1 cellular context compared by ENCODE assay signal in genomic region chr10:43105119-43105792, GRCh38.
A peak's percentile ranks its signal among the peaks of the same experiment; 100 is the strongest.
TF ChIP-seq lines count a peak whose summit lies in the region.

No MANE protein-coding gene starts in this region.

TF ChIP-seq in GM12878, 131 proteins besides CTCF, POLR2A, EP300 and RAD21 (continued from another document):
- no peak for TF ChIP-seq CEBPZ (IDR thresholded peaks at IDR 0.05; ENCODE audit: low read depth, low read length)
- TF ChIP-seq E2F4 (IDR thresholded peaks at IDR 0.05; ENCODE audit: low read depth, low read length): no peak
- no peak for TF ChIP-seq ZBED1 (IDR thresholded peaks at IDR 0.05; ENCODE audit: borderline replicate concordance)
- no peak for TF ChIP-seq RAD51 (IDR thresholded peaks at IDR 0.05)
- no peak for TF ChIP-seq CHD1 (IDR thresholded peaks at IDR 0.05; ENCODE audit: low read depth, low read length)
- TF ChIP-seq MTA3 (IDR thresholded peaks at IDR 0.05; ENCODE audit: borderline replicate concordance, low read length): no peak
- TF ChIP-seq ZNF622 (IDR thresholded peaks at IDR 0.05): no peak
- TF ChIP-seq PAX8 (IDR thresholded peaks at IDR 0.05): no peak
- TF ChIP-seq ZNF24 (IDR thresholded peaks at IDR 0.05): no peak
- no peak for TF ChIP-seq RFX5 (IDR thresholded peaks at IDR 0.05; ENCODE audit: low read depth, low read length)
- no peak for TF ChIP-seq CBFB (IDR thresholded peaks at IDR 0.05; ENCODE audit: low read depth)
- no peak for TF ChIP-seq CREB1 (IDR thresholded peaks at IDR 0.05; ENCODE audit: low read depth)
- TF ChIP-seq EED (IDR thresholded peaks at IDR 0.05; ENCODE audit: low read depth): no peak
- TF ChIP-seq YBX1 (IDR thresholded peaks at IDR 0.05): no peak
- TF ChIP-seq BCLAF1 (IDR thresholded peaks at IDR 0.05): no peak
- TF ChIP-seq TARDBP (IDR thresholded peaks at IDR 0.05; ENCODE audit: borderline replicate concordance): no peak
- no peak for TF ChIP-seq CREM (IDR thresholded peaks at IDR 0.05; ENCODE audit: low read depth)
- TF ChIP-seq ZNF217 (IDR thresholded peaks at IDR 0.05): no peak
- no peak for TF ChIP-seq E2F8 (IDR thresholded peaks at IDR 0.05; ENCODE audit: low read depth, partially characterized antibody)
- TF ChIP-seq DPF2 (IDR thresholded peaks at IDR 0.05): 0 out of 2 replicates have a peak, but pooled peaks have one; percentile 35
- no peak for TF ChIP-seq PRDM15 (CRISPR knock-in tag; IDR thresholded peaks at IDR 0.05)
- no peak for TF ChIP-seq CEBPB (IDR thresholded peaks at IDR 0.05; ENCODE audit: borderline replicate concordance in 1 of 2, low read depth in 2 of 2, low read length in 2 of 2)
- peak; percentile 33 for TF ChIP-seq RUNX3 (IDR thresholded peaks at IDR 0.05; ENCODE audit: low read length)
- no peak for TF ChIP-seq IKZF2 (IDR thresholded peaks at IDR 0.05)
- no peak for TF ChIP-seq MYC (IDR thresholded peaks at IDR 0.05; ENCODE audit: insufficient read depth, insufficient read length, insufficient replicate concordance, low read length, severe bottlenecking)
- TF ChIP-seq POU2F2 (IDR thresholded peaks at IDR 0.05; ENCODE audit: borderline replicate concordance, low read depth, low read length): no peak
- no peak for TF ChIP-seq NFYA (IDR thresholded peaks at IDR 0.05; ENCODE audit: borderline replicate concordance, low read depth, low read length)
- TF ChIP-seq SKIL (IDR thresholded peaks at IDR 0.05; ENCODE audit: low read depth, poor library complexity, severe bottlenecking): no peak
- TF ChIP-seq PML (IDR thresholded peaks at IDR 0.05; ENCODE audit: low read length): no peak
- no peak for TF ChIP-seq FOS (IDR thresholded peaks at IDR 0.05; ENCODE audit: borderline replicate concordance, extremely low read depth, insufficient read length)
TF ChIP-seq in GM12878: peak in this region for 20.
